Comparison of ENCODE assay signal across 22 cellular contexts in genomic region chr14:60275932-60276331, GRCh38.
"Had no signal": no experiment of that assay in that cellular context is flagged by ENCODE, and none has a peak within 500 bp of the region (broad histone marks: within the 10 kb centered on the region; RNA-seq: fewer than 3 reads in every experiment).

No MANE protein-coding gene starts in this region.

- H3K9me3 Mint-ChIP-seq: activated naive CD4-positive, alpha-beta T cell treated with anti-CD3 and anti-CD28 coated beads, Interleukin-2, amount 10 ng/mL, durations not matched to agents 7 days and 5 days; activated naive CD8-positive, alpha-beta T cell treated with anti-CD3 and anti-CD28 coated beads, Interleukin-2, amount 50 U/mL, for 24 hours had no signal

- H3K27me3 Mint-ChIP-seq: activated naive CD4-positive, alpha-beta T cell treated with anti-CD3 and anti-CD28 coated beads, Interleukin-2, amount 10 ng/mL, durations not matched to agents 7 days and 5 days; activated naive CD8-positive, alpha-beta T cell treated with anti-CD3 and anti-CD28 coated beads, Interleukin-2, amount 50 U/mL, for 24 hours had no signal

- H3K4me3 ChIP-seq: lung had no signal

- H3K27ac ChIP-seq: epithelial cell of prostate had no signal

- H3K27ac Mint-ChIP-seq: activated naive CD4-positive, alpha-beta T cell treated with anti-CD3 and anti-CD28 coated beads, Interleukin-2, amount 10 ng/mL, durations not matched to agents 7 days and 5 days; activated naive CD8-positive, alpha-beta T cell treated with anti-CD3 and anti-CD28 coated beads, Interleukin-2, amount 50 U/mL, for 24 hours had no signal

- ATAC-seq: activated naive CD8-positive, alpha-beta T cell treated with anti-CD3 and anti-CD28 coated beads, Interleukin-2, amount 50 U/mL, for 24 hours had no signal

- H3K4me3 Mint-ChIP-seq: activated naive CD4-positive, alpha-beta T cell treated with anti-CD3 and anti-CD28 coated beads, Interleukin-2, amount 10 ng/mL, durations not matched to agents 7 days and 5 days; activated naive CD8-positive, alpha-beta T cell treated with anti-CD3 and anti-CD28 coated beads, Interleukin-2, amount 50 U/mL, for 24 hours; nephron had no signal

- DNase-seq: activated CD4-positive, CD25-positive, alpha-beta regulatory T cell treated with anti-CD3 and anti-CD28 coated beads, Interleukin-2, amount 50 U/mL, for 72 hours; activated CD8-positive, alpha-beta memory T cell treated with anti-CD3 and anti-CD28 coated beads for 24 hours; activated CD8-positive, alpha-beta memory T cell treated with anti-CD3 and anti-CD28 coated beads, Interleukin-2, amount 50 U/mL, for 48 hours; activated effector memory CD4-positive, alpha-beta T cell treated with Interleukin-2 at 50 U/mL for 16 hours; activated naive CD4-positive, alpha-beta T cell treated with anti-CD3 and anti-CD28 coated beads, Interleukin-2, amount 10 ng/mL, durations not matched to agents 7 days and 5 days; activated naive CD8-positive, alpha-beta T cell treated with anti-CD3 and anti-CD28 coated beads, Interleukin-2, amount 50 U/mL, for 24 hours; activated T-cell treated with anti-CD3 and anti-CD28 coated beads, Interleukin-2, amount 50 U/mL, for 48 hours; dermis blood vessel endothelial cell; foreskin melanocyte; glutamatergic neuron; hypothalamus; islet precursor cell; midbrain; retina; stimulated activated CD4-positive, alpha-beta T cell treated with anti-CD3 and anti-CD28 coated beads, Interleukin-12 subunit alpha, Interleukin-12 subunit beta, amount 100 ng/mL, for 4 hours; stimulated activated CD4-positive, alpha-beta T cell treated with anti-CD3 and anti-CD28 coated beads, Interleukin-1b, Interleukin-23, amount 100 ng/mL, for 48 hours; stimulated activated CD8-positive, alpha-beta memory T cell treated with anti-CD3 and anti-CD28 coated beads, Interleukin-4, amount 100 ng/mL, for 48 hours; stimulated activated naive CD4-positive, alpha-beta T cell; T1000 had no signal
